8 cellular contexts compared by ENCODE assay signal in the genomic region with DNA sequence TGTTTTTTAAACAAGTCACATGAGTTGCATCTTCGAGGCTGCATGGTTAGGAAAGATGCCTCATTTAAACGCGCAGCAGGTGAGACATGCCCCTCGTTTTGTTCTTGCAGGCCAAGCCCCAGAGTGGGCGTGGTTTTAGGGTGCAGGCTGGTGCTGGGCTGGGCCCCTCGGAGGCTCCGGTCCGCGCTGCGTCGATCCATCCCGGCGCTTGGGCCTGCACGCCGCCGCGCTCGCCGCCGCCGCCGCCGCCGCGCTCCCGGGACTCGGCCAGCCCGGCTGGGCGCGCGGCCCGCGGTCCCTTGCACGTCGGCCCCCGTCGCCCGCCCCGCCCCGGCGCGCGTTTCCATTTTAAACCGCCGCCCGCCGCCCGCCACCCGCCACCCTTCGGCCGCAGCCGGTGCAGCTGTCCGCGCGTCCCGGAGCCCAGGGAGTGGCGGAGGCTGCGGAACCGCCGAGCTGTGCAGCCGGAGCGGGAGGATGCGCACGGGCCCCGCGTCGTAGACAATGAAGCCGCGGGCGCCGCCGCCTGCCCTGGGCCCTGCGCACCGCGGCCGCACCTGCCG.
DNase-seq lines count a peak whose midpoint lies in the region; ATAC-seq, FAIRE-seq and TF ChIP-seq lines count a peak whose summit lies in the region.

No MANE protein-coding gene starts in this region.

- H3K27ac ChIP-seq in A549 (peak overlapping the region; percentile 59 to 87), ovary (no peak overlapping the region)

- H3K4me2 ChIP-seq in A549 = peak overlapping the region; percentile 98

- H3K9me3 ChIP-seq in A549 = no peaks in the 10 kb centered on the region
- no peaks in the 10 kb centered on the region for H3K9me3 ChIP-seq in HAP-1
- H3K9me3 ChIP-seq in ovary = no peaks in the 10 kb centered on the region

- TF ChIP-seq RAD21 in A549 (conservative IDR thresholded peaks at IDR 0.05 in 1 of 2, IDR thresholded peaks at IDR 0.05 in 1 of 2) = no peak

- H3K36me3 ChIP-seq in HAP-1 (replicated peaks) (no peaks in the 10 kb centered on the region), ovary (no peaks in the 10 kb centered on the region)

- TF ChIP-seq CTCF in A549 (IDR thresholded peaks at IDR 0.05) = no peak
- TF ChIP-seq CTCF in ovary (IDR thresholded peaks at IDR 0.05) = no peak

- intact Hi-C loops in left cardiac atrium (cut with DNase I) (no loop called here), ovary (cut with DNase I) (loop anchor here in 1 of 4 donors (10.0 kb wide), 1 partner anchor 75 kb away; no protein-coding TSS in a partner anchor)

- no peak for TF ChIP-seq EP300 in A549 (IDR thresholded peaks at IDR 0.05)
- no peak for TF ChIP-seq EP300 in ovary (IDR thresholded peaks at IDR 0.05)

- POLR2A ChIA-PET in A549 (lab: Yijun Ruan, JAX) = no interaction called here

- peak overlapping the region; percentile 83 for H3K4me3 ChIP-seq in A549
- peak overlapping the region; percentile 23; the same call in 1 of the 2 replicates for H3K4me3 ChIP-seq in HAP-1
- peak overlapping the region; percentile 50 for H3K4me3 ChIP-seq in ovary

- CTCF ChIA-PET in A549 (lab: Yijun Ruan, JAX) = interaction anchor here (0.7 to 4.1 kb wide), 7 partner anchors 7 to 77 kb away, joined by 3 to 34 read pairs (median 4); no protein-coding TSS in a partner anchor

- TF ChIP-seq POLR2A in A549 (IDR thresholded peaks at IDR 0.05; ENCODE audit: low read length) (no peak), ovary (IDR thresholded peaks at IDR 0.05) (no peak)

- ATAC-seq in A549 (peak; percentile 72 to 76), left cardiac atrium (peak; percentile 67 to 87), HG02884 (IDR thresholded peaks at IDR 0.05; ENCODE audit: unreplicated experiment) (no peak), GM21786 (IDR thresholded peaks at IDR 0.05; ENCODE audit: unreplicated experiment) (no peak)

- no peaks in the 10 kb centered on the region for H3K27me3 ChIP-seq in HAP-1 (ENCODE audit: low read depth)
- no peaks in the 10 kb centered on the region for H3K27me3 ChIP-seq in ovary

- in situ Hi-C loops in HAP-1 (cut with MboI; ENCODE audit: low sequenced_read_pairs) = no loop called here

- H3K4me1 ChIP-seq in A549 = peaks cover 18% of the 10 kb centered on the region
- H3K4me1 ChIP-seq in HAP-1 = peaks cover 10% of the 10 kb centered on the region
- H3K4me1 ChIP-seq in ovary (ENCODE audit: insufficient read depth) = peaks cover 7% of the 10 kb centered on the region

- no peak for FAIRE-seq in A549 (lab: Jason Lieb, UNC)

- 3% methylated on average over 12 of the region's 77 CpGs for WGBS in A549 (ENCODE audit: missing lambda C conversion rate)
- WGBS in ovary, 3 donors = 0 to 1% (median 1%) methylated on average over 25 to 77 of the region's 77 CpGs

- DNase-seq in A549 (ENCODE audit: low read depth in 1 of 2, low spot score in 1 of 2) = peak; percentile 41 to 82
- peak; percentile 60 to 89 for DNase-seq in HAP-1 (ENCODE audit: low spot score in 2 of 2)
- peak; percentile 75 for DNase-seq in OCI-M1 (lab: John Stamatoyannopoulos, UW)
- peak; percentile 36 for DNase-seq in amniotic stem cell (lab: John Stamatoyannopoulos, UW)
- peak; percentile 73 for DNase-seq in left cardiac atrium
- peak; percentile 50 to 73 (median 71) for DNase-seq in ovary

TF ChIP-seq in A549, 52 proteins besides CTCF, POLR2A, EP300 and RAD21:
- no peak for TF ChIP-seq RARB (CRISPR knock-in tag; IDR thresholded peaks at IDR 0.05)
- TF ChIP-seq, protein P1, sequence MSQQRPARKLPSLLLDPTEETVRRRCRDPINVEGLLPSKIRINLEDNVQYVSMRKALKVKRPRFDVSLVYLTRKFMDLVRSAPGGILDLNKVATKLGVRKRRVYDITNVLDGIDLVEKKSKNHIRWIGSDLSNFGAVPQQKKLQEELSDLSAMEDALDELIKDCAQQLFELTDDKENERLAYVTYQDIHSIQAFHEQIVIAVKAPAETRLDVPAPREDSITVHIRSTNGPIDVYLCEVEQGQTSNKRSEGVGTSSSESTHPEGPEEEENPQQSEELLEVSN (IDR thresholded peaks at IDR 0.05; ENCODE audit: borderline replicate concordance, low read depth) = 0 out of 2 replicates have a peak, but pooled peaks have one; percentile 21
- no peak for TF ChIP-seq TP53 (CRISPR knock-in tag; IDR thresholded peaks at IDR 0.05)
- no peak for TF ChIP-seq POLR2AphosphoS2 (conservative IDR thresholded peaks at IDR 0.05; ENCODE audit: low read length)
- TF ChIP-seq, protein P2, sequence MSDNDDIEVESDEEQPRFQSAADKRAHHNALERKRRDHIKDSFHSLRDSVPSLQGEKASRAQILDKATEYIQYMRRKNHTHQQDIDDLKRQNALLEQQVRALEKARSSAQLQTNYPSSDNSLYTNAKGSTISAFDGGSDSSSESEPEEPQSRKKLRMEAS (IDR thresholded peaks at IDR 0.05) = peak; percentile 41; the same call in 1 of the 2 replicates

Comparison
In these comparisons a context has a peak if more than half of its experiments do, and no peak if none do; other contexts are left out.
1. ATAC-seq: peak in A549 (2 of 2) and left cardiac atrium (2 of 2); none in HG02884 (single experiment) and GM21786 (single experiment).
2. H3K27ac ChIP-seq: peak in A549 (2 of 2); none in ovary (0 of 2).
3. H3K4me3 ChIP-seq: peak in every context shown above with its lines; median percentile 83 in A549; 50 in ovary; 23 in HAP-1.
4. Peak in every context shown above with its lines, with median percentiles within 50 percentile points of each other: DNase-seq.